Comparison of ENCODE assay signal across 1 cellular context in genomic region chr12:3077572-3078081, GRCh38.
TF ChIP-seq lines count a peak whose summit lies in the region.

No MANE protein-coding gene starts in this region.

TF ChIP-seq in SK-N-SH treated with all-trans-retinoic acid at 6 μM for 48 hours, 23 proteins besides CTCF, POLR2A, EP300 and RAD21 (continued from another document):
- TF ChIP-seq, protein P1, sequence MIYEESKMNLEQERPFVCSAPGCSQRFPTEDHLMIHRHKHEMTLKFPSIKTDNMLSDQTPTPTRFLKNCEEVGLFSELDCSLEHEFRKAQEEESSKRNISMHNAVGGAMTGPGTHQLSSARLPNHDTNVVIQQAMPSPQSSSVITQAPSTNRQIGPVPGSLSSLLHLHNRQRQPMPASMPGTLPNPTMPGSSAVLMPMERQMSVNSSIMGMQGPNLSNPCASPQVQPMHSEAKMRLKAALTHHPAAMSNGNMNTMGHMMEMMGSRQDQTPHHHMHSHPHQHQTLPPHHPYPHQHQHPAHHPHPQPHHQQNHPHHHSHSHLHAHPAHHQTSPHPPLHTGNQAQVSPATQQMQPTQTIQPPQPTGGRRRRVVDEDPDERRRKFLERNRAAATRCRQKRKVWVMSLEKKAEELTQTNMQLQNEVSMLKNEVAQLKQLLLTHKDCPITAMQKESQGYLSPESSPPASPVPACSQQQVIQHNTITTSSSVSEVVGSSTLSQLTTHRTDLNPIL (CRISPR knock-in tag; IDR thresholded peaks at IDR 0.05; ENCODE audit: low read depth), result no peak
- TF ChIP-seq POU6F1 (CRISPR knock-in tag; IDR thresholded peaks at IDR 0.05; ENCODE audit: borderline replicate concordance, low read depth) (no peak), ZFP30 (CRISPR knock-in tag; IDR thresholded peaks at IDR 0.05) (no peak), ARNTL (CRISPR knock-in tag; IDR thresholded peaks at IDR 0.05; ENCODE audit: borderline replicate concordance, low read depth) (no peak), ZFP3 (CRISPR knock-in tag; IDR thresholded peaks at IDR 0.05) (no peak), ZC3H10 (CRISPR knock-in tag; IDR thresholded peaks at IDR 0.05) (no peak), ZNF70 (CRISPR knock-in tag; IDR thresholded peaks at IDR 0.05) (no peak), PATZ1 (CRISPR knock-in tag; IDR thresholded peaks at IDR 0.05; ENCODE audit: borderline replicate concordance) (no peak), PPARA (CRISPR knock-in tag; IDR thresholded peaks at IDR 0.05; ENCODE audit: borderline replicate concordance) (no peak), TOX (CRISPR knock-in tag; IDR thresholded peaks at IDR 0.05; ENCODE audit: borderline replicate concordance) (no peak)
- TF ChIP-seq, protein P2, sequence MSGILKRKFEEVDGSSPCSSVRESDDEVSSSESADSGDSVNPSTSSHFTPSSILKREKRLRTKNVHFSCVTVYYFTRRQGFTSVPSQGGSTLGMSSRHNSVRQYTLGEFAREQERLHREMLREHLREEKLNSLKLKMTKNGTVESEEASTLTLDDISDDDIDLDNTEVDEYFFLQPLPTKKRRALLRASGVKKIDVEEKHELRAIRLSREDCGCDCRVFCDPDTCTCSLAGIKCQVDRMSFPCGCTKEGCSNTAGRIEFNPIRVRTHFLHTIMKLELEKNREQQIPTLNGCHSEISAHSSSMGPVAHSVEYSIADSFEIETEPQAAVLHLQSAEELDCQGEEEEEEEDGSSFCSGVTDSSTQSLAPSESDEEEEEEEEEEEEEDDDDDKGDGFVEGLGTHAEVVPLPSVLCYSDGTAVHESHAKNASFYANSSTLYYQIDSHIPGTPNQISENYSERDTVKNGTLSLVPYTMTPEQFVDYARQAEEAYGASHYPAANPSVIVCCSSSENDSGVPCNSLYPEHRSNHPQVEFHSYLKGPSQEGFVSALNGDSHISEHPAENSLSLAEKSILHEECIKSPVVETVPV (CRISPR knock-in tag; IDR thresholded peaks at IDR 0.05), result no peak
TF ChIP-seq in SK-N-SH treated with all-trans-retinoic acid at 6 μM for 48 hours: peak in this region for 0.
